Comparison of ENCODE assay signal across 18 cellular contexts in genomic region chr5:128155793-128156192, GRCh38.
A peak's percentile ranks its signal among the peaks of the same experiment; 100 is the strongest.
DNase-seq lines count a peak whose midpoint lies in the region; TF ChIP-seq lines count a peak whose summit lies in the region.
"Had no signal": no experiment of that assay in that cellular context is flagged by ENCODE, and none has a peak within 500 bp of the region (broad histone marks: within the 10 kb centered on the region; RNA-seq: fewer than 3 reads in every experiment).

No MANE protein-coding gene starts in this region.

- H3K4me1 ChIP-seq in CD8-positive, alpha-beta memory T cell (ENCODE audit: insufficient read depth, low read length), result no peaks in the 10 kb centered on the region

- H3K36me3 Mint-ChIP-seq in mesothelial cell of epicardium, result peaks cover 30% of the 10 kb centered on the region
- peaks cover 28 to 82% (median 33%) of the 10 kb centered on the region in 3 donors for H3K36me3 Mint-ChIP-seq in CD8-positive, alpha-beta memory T cell
- H3K36me3 Mint-ChIP-seq in immature natural killer cell, result peaks cover 43 to 62% (median 52%) of the 10 kb centered on the region in 3 donors

- H3K4me3 ChIP-seq in AG10803 (ENCODE audit: low read length) (no peak overlapping the region), cardiac fibroblast (replicated peaks in 1 of 2; ENCODE audit: low read depth in 2 of 2, low read length in 2 of 2) (no peak overlapping the region)
- no peak overlapping the region for H3K4me3 ChIP-seq in CD8-positive, alpha-beta memory T cell (ENCODE audit: low read length)
- H3K4me3 ChIP-seq: MG63 had no signal

- CTCF ChIA-PET in CD8-positive, alpha-beta memory T cell (lab: Charles Lee), result no interaction called here

- no peaks in the 10 kb centered on the region for H3K27me3 ChIP-seq in CD8-positive, alpha-beta memory T cell (ENCODE audit: insufficient read depth, low read length, poor library complexity, severe bottlenecking)
- H3K27me3 ChIP-seq: MG63 had no signal

- H3K27ac Mint-ChIP-seq in mesothelial cell of epicardium, result peak overlapping the region; percentile 76
- peak overlapping the region in 1 of 8 donors; percentile 21 for H3K27ac Mint-ChIP-seq in CD8-positive, alpha-beta memory T cell
- H3K27ac Mint-ChIP-seq in immature natural killer cell, result peak overlapping the region in 1 of 6 donors; percentile 23

- no peaks in the 10 kb centered on the region for H3K9me3 ChIP-seq in CD8-positive, alpha-beta memory T cell (ENCODE audit: low read length)
- H3K9me3 ChIP-seq: MG63 had no signal

- H3K4me3 Mint-ChIP-seq in mesothelial cell of epicardium (no peak overlapping the region), immature natural killer cell (no peak overlapping the region)
- no peak overlapping the region for H3K4me3 Mint-ChIP-seq in CD8-positive, alpha-beta memory T cell

- POLR2A ChIA-PET in CD8-positive, alpha-beta memory T cell (lab: Charles Lee), result no interaction called here

- H3K4me1 Mint-ChIP-seq in mesothelial cell of epicardium (peaks cover 17% of the 10 kb centered on the region), immature natural killer cell (no peaks in the 10 kb centered on the region)
- no peaks in the 10 kb centered on the region for H3K4me1 Mint-ChIP-seq in CD8-positive, alpha-beta memory T cell

- H3K27me3 Mint-ChIP-seq in mesothelial cell of epicardium (ENCODE audit: low read depth) (no peaks in the 10 kb centered on the region), immature natural killer cell (ENCODE audit: low read depth in 3 of 3) (no peaks in the 10 kb centered on the region)
- H3K27me3 Mint-ChIP-seq in CD8-positive, alpha-beta memory T cell, result no peaks in the 10 kb centered on the region

- no peak overlapping the region for H3K27ac ChIP-seq in CD8-positive, alpha-beta memory T cell (ENCODE audit: low read depth, low read length)
- H3K27ac ChIP-seq: C4-2B, KMS-11 had no signal

- no peaks in the 10 kb centered on the region for H3K36me3 ChIP-seq in CD8-positive, alpha-beta memory T cell (ENCODE audit: insufficient read depth, low read length)

- peak; percentile 20 for TF ChIP-seq CTCF in AG10803 (conservative IDR thresholded peaks at IDR 0.05; ENCODE audit: low read length)
- TF ChIP-seq CTCF in cardiac fibroblast (IDR thresholded peaks at IDR 0.05; ENCODE audit: low read depth, low read length), result peak; percentile 13
- TF ChIP-seq CTCF in mesothelial cell of epicardium (IDR thresholded peaks at IDR 0.05; ENCODE audit: unreplicated experiment), result no peak

- H3K9me3 Mint-ChIP-seq in mesothelial cell of epicardium, result peaks cover 11% of the 10 kb centered on the region
- peaks cover 0 to 2% (median 0%) of the 10 kb centered on the region in 5 donors for H3K9me3 Mint-ChIP-seq in CD8-positive, alpha-beta memory T cell
- peaks cover 0 to 2% (median 0%) of the 10 kb centered on the region in 6 donors for H3K9me3 Mint-ChIP-seq in immature natural killer cell

- DNase-seq in AG10803 (ENCODE audit: low read depth), result no peak
- DNase-seq in HCEC 1CT, result peak; percentile 15
- DNase-seq in cardiac fibroblast (ENCODE audit: low read depth in 2 of 2), result peak; percentile 7 to 11
- DNase-seq in mesothelial cell of epicardium (ENCODE audit: low spot score in 2 of 2, unreplicated experiment in 2 of 2), result no peak
- DNase-seq in GOT3 (lab: John Stamatoyannopoulos, UW), result no peak
- no peak for DNase-seq in NOMO-1 treated with dmso at 0.1 percent for 144 hours (lab: John Stamatoyannopoulos, UW; ENCODE audit: unreplicated experiment)
- no peak for DNase-seq in CD8-positive, alpha-beta memory T cell
- no peak for DNase-seq in immature natural killer cell
- DNase-seq: DND-41, GF-D8, MG63, NCI-H1092 treated with DMSO at 0.1 percent for 48 hours, NCI-H1694 treated with DMSO at 0.1 percent for 48 hours, NCI-H446 treated with DMSO at 0.1 percent for 48 hours, NCI-H774, SHP77 treated with DMSO at 0.1 percent for 48 hours had no signal

Comparison
In these comparisons a context has a peak if more than half of its experiments do, and no peak if none do; other contexts are left out.
1. DNase-seq: peak in HCEC 1CT (single experiment) and cardiac fibroblast (2 of 2); none in AG10803 (single experiment), mesothelial cell of epicardium (0 of 2), GOT3 (single experiment), NOMO-1 treated with dmso at 0.1 percent for 144 hours (single experiment), CD8-positive, alpha-beta memory T cell (0 of 5) and immature natural killer cell (0 of 3).